In genomic region chr1:234611153-234611798, GRCh38 we compare ENCODE assay signal across 8 cellular contexts. TPM values are rescaled to one million over a fixed set of nuclear protein-coding genes. Genes with fewer than 3 reads are reported as not detected.
A peak's percentile ranks its signal among the peaks of the same experiment; 100 is the strongest.
DNase-seq lines count a peak whose midpoint lies in the region; ATAC-seq lines count a peak whose summit lies in the region.

No MANE protein-coding gene starts in this region.

- peak overlapping the region; percentile 94 for H3K14ac ChIP-seq in trophoblast cell (ENCODE audit: low read length)

- H3K27me3 Mint-ChIP-seq in activated naive CD4-positive, alpha-beta T cell treated with anti-CD3 and anti-CD28 coated beads, Interleukin-2, amount 50 U/mL, for 24 hours, result no peaks in the 10 kb centered on the region

- H3K9me3 Mint-ChIP-seq in activated naive CD4-positive, alpha-beta T cell treated with anti-CD3 and anti-CD28 coated beads, Interleukin-2, amount 50 U/mL, for 24 hours, result no peaks in the 10 kb centered on the region

- peak; percentile 26 for ATAC-seq in GM21367 (IDR thresholded peaks at IDR 0.05; ENCODE audit: unreplicated experiment)

- peak overlapping the region; percentile 96 for H4K8ac ChIP-seq in trophoblast cell (ENCODE audit: low read depth, low read length)

- peaks cover 39% of the 10 kb centered on the region for H3K79me2 ChIP-seq in trophoblast cell (ENCODE audit: control insufficient read depth, insufficient read depth, low read length, poor library complexity)

- peak overlapping the region; percentile 94 for H2BK12ac ChIP-seq in trophoblast cell (ENCODE audit: low read length)

- H3K79me1 ChIP-seq in trophoblast cell (ENCODE audit: low read length), result peaks cover 47% of the 10 kb centered on the region

- peak overlapping the region; percentile 91 for H3K4ac ChIP-seq in trophoblast cell (ENCODE audit: low read depth, low read length)

- H3K4me3 Mint-ChIP-seq in activated naive CD4-positive, alpha-beta T cell treated with anti-CD3 and anti-CD28 coated beads, Interleukin-2, amount 50 U/mL, for 24 hours, result peak overlapping the region; percentile 89

- H3K4me2 ChIP-seq in trophoblast cell (ENCODE audit: low read length), result peak overlapping the region; percentile 44

- WGBS in trophoblast cell (ENCODE audit: extremely low coverage, insufficient coverage, insufficient read length), result no CpG with 5 or more reads among the region's 30 CpGs

- DNase-seq in DMS79 (lab: John Stamatoyannopoulos, UW) (peak; percentile 92), HT-29 (ENCODE audit: low spot score) (peak; percentile 97), NCI-H82 (lab: John Stamatoyannopoulos, UW) (peak; percentile 100), glomerular visceral epithelial cell (ENCODE audit: extremely low spot score) (peak; percentile 82), trophoblast cell (peak; percentile 60 to 77)
- no peak for DNase-seq in stimulated activated CD4-positive, alpha-beta T cell treated with anti-CD3 and anti-CD28 coated beads, Interleukin-4, amount 100 ng/mL, for 1 hour

- H3K36me3 ChIP-seq in trophoblast cell (ENCODE audit: control insufficient read depth in 1 of 2, insufficient read depth in 2 of 2, low read length in 2 of 2), result peaks cover 16 to 20% of the 10 kb centered on the region in 2 experiments

- peaks cover 48% of the 10 kb centered on the region for H3K4me1 Mint-ChIP-seq in activated naive CD4-positive, alpha-beta T cell treated with anti-CD3 and anti-CD28 coated beads, Interleukin-2, amount 50 U/mL, for 24 hours

- H3K23ac ChIP-seq in trophoblast cell (ENCODE audit: low read length), result no peak overlapping the region

- peak overlapping the region; percentile 79 for H2AK5ac ChIP-seq in trophoblast cell (ENCODE audit: low read length)

- H2BK5ac ChIP-seq in trophoblast cell (ENCODE audit: low read depth, low read length, poor library complexity), result peak overlapping the region; percentile 98

- H4K91ac ChIP-seq in trophoblast cell (ENCODE audit: low read depth, low read length), result peak overlapping the region; percentile 99

- peak overlapping the region; percentile 98 for H3K27ac Mint-ChIP-seq in activated naive CD4-positive, alpha-beta T cell treated with anti-CD3 and anti-CD28 coated beads, Interleukin-2, amount 50 U/mL, for 24 hours

- peak overlapping the region; percentile 96 for H2BK120ac ChIP-seq in trophoblast cell (ENCODE audit: insufficient read depth, low read length, poor library complexity)

- peak overlapping the region; percentile 100 for H3K27ac ChIP-seq in trophoblast cell (ENCODE audit: low read depth, low read length)

- H4K12ac ChIP-seq in trophoblast cell (ENCODE audit: low read depth, low read length), result peak overlapping the region; percentile 71

- H2AFZ ChIP-seq in trophoblast cell (ENCODE audit: insufficient read depth, low read length, poor library complexity), result peak overlapping the region; percentile 75

- H3K4me1 ChIP-seq in trophoblast cell (ENCODE audit: control insufficient read depth in 1 of 2, insufficient read depth in 2 of 2, low read length in 2 of 2), result peaks cover 24 to 29% of the 10 kb centered on the region in 2 experiments

- H3K27me3 ChIP-seq in trophoblast cell (ENCODE audit: insufficient read depth, low read length), result no peaks in the 10 kb centered on the region

- H3K36me3 Mint-ChIP-seq in activated naive CD4-positive, alpha-beta T cell treated with anti-CD3 and anti-CD28 coated beads, Interleukin-2, amount 50 U/mL, for 24 hours, result peaks cover 13% of the 10 kb centered on the region

- no peaks in the 10 kb centered on the region for H3K9me3 ChIP-seq in trophoblast cell (ENCODE audit: insufficient read depth, low read depth, low read length)

- peak overlapping the region; percentile 92 for H3K18ac ChIP-seq in trophoblast cell (ENCODE audit: low read length)

- no peak overlapping the region for H3K4me3 ChIP-seq in trophoblast cell (ENCODE audit: low read depth, low read length)

- H3K9ac ChIP-seq in trophoblast cell (ENCODE audit: low read length), result no peak overlapping the region

RNA-seq across cellular contexts. Expression of gene IRF2BP2, which starts 1.3 kb away (rescaled TPM):
- 203 and 235 TPM in 2 replicates for total RNA-seq in HT-29 (2014; rRNA removed; shearing (Covaris generic))
- 147 and 150 TPM in 2 replicates for polyA plus RNA-seq in trophoblast cell (2013)
